10 cellular contexts compared by ENCODE assay signal in genomic region chr6:5998741-5999687, GRCh38. TPM values are rescaled to one million over a fixed set of nuclear protein-coding genes. Genes with fewer than 3 reads are reported as not detected.
A peak's percentile ranks its signal among the peaks of the same experiment; 100 is the strongest.
DNase-seq lines count a peak whose midpoint lies in the region; ATAC-seq and TF ChIP-seq lines count a peak whose summit lies in the region.
"Had no signal": no experiment of that assay in that cellular context is flagged by ENCODE, and none has a peak within 500 bp of the region (broad histone marks: within the 10 kb centered on the region; RNA-seq: fewer than 3 reads in every experiment).

No MANE protein-coding gene starts in this region.

- DNase-seq in GM06990 (ENCODE audit: extremely low read depth, insufficient read length) (no peak), right atrium auricular region (ENCODE audit: low spot score) (no peak), gastrocnemius medialis (no peak), SIG-M5 (lab: John Stamatoyannopoulos, UW) (no peak), SKM-1 treated with dmso at 0.1 percent for 144 hours (lab: John Stamatoyannopoulos, UW; ENCODE audit: unreplicated experiment) (no peak)
- no peak for DNase-seq in activated CD4-positive, alpha-beta memory T cell treated with anti-CD3 and anti-CD28 coated beads, Interleukin-2, amount 10 ng/mL, durations not matched to agents 7 days and 5 days
- no peak for DNase-seq in stimulated activated CD4-positive, alpha-beta T cell treated with anti-CD3 and anti-CD28 coated beads, Interleukin-2, amount 100 ng/mL, for 24 hours
- DNase-seq: kidney glomerular epithelial cell, NCI-H2107 had no signal

- peak overlapping the region; percentile 38 for H3K4me3 Mint-ChIP-seq in activated CD4-positive, alpha-beta memory T cell treated with anti-CD3 and anti-CD28 coated beads, Interleukin-2, amount 10 ng/mL, durations not matched to agents 7 days and 5 days

- H3K36me3 ChIP-seq in GM06990 (ENCODE audit: control insufficient read depth, insufficient read depth, low read length) (no peaks in the 10 kb centered on the region; the same call in 1 of the 2 replicates), right atrium auricular region (no peaks in the 10 kb centered on the region), gastrocnemius medialis (no peaks in the 10 kb centered on the region)

- no peaks in the 10 kb centered on the region for H3K9me3 ChIP-seq in right atrium auricular region
- H3K9me3 ChIP-seq in gastrocnemius medialis: no peaks in the 10 kb centered on the region

- ATAC-seq in gastrocnemius medialis (no peak), HG03460 (IDR thresholded peaks at IDR 0.05; ENCODE audit: unreplicated experiment) (no peak)

- H3K27ac ChIP-seq in right atrium auricular region (peak overlapping the region; percentile 53 to 58), gastrocnemius medialis (peak overlapping the region; percentile 1 to 74 (median 68))

- TF ChIP-seq POLR2A in gastrocnemius medialis (IDR thresholded peaks at IDR 0.05): no peak

- peaks cover 69% of the 10 kb centered on the region for H3K4me1 Mint-ChIP-seq in activated CD4-positive, alpha-beta memory T cell treated with anti-CD3 and anti-CD28 coated beads, Interleukin-2, amount 10 ng/mL, durations not matched to agents 7 days and 5 days

- H3K27me3 Mint-ChIP-seq in activated CD4-positive, alpha-beta memory T cell treated with anti-CD3 and anti-CD28 coated beads, Interleukin-2, amount 10 ng/mL, durations not matched to agents 7 days and 5 days: peaks cover 90% of the 10 kb centered on the region

- POLR2A ChIA-PET in activated CD4-positive, alpha-beta memory T cell treated with anti-CD3 and anti-CD28 coated beads, Interleukin-2, amount 10 ng/mL, durations not matched to agents 7 days and 5 days (lab: Charles Lee): interaction anchor here (2.0 to 2.3 kb wide), 2 partner anchors 9 kb away, joined by 4 to 6 read pairs; no protein-coding TSS in a partner anchor

- peaks cover 0 to 51% of the 10 kb centered on the region in 2 donors for H3K4me1 ChIP-seq in right atrium auricular region
- peaks cover 19 to 32% of the 10 kb centered on the region in 2 donors for H3K4me1 ChIP-seq in gastrocnemius medialis

- H3K36me3 Mint-ChIP-seq in activated CD4-positive, alpha-beta memory T cell treated with anti-CD3 and anti-CD28 coated beads, Interleukin-2, amount 10 ng/mL, durations not matched to agents 7 days and 5 days (ENCODE audit: low read depth): peaks cover 41% of the 10 kb centered on the region

- H3K27me3 ChIP-seq in GM06990 (replicated peaks; ENCODE audit: control insufficient read depth, insufficient read depth, low read length): no peaks in the 10 kb centered on the region; the same call in none of the 2 replicates
- H3K27me3 ChIP-seq in right atrium auricular region: peaks cover 76 to 79% of the 10 kb centered on the region in 2 donors
- peaks cover 90 to 100% (median 95%) of the 10 kb centered on the region in 3 donors for H3K27me3 ChIP-seq in gastrocnemius medialis

- intact Hi-C loops in gastrocnemius medialis (cut with DNase I; ENCODE audit: low total_unique reads): no loop called here

- TF ChIP-seq CTCF in GM06990 (IDR thresholded peaks at IDR 0.05; ENCODE audit: insufficient read depth, low read length, poor library complexity, severe bottlenecking) (peak; percentile 20), right atrium auricular region (IDR thresholded peaks at IDR 0.05) (peak in 1 of 2 donors; percentile 30), gastrocnemius medialis (IDR thresholded peaks at IDR 0.05 in 4 of 5, conservative IDR thresholded peaks at IDR 0.05 in 1 of 5) (peak in 1 of 5 experiments; percentile 22)

- H3K27ac Mint-ChIP-seq in activated CD4-positive, alpha-beta memory T cell treated with anti-CD3 and anti-CD28 coated beads, Interleukin-2, amount 10 ng/mL, durations not matched to agents 7 days and 5 days: peak overlapping the region; percentile 18

- CTCF ChIA-PET in activated CD4-positive, alpha-beta memory T cell treated with anti-CD3 and anti-CD28 coated beads, Interleukin-2, amount 10 ng/mL, durations not matched to agents 7 days and 5 days (lab: Charles Lee): no interaction called here

- in situ Hi-C loops in gastrocnemius medialis (cut with MboI; ENCODE audit: low sequenced_read_pairs in 4 of 4): loop anchor here in 1 of 4 donors (25.0 kb wide), 1 partner anchor 537 kb away; no protein-coding TSS in a partner anchor

- peaks cover 5% of the 10 kb centered on the region for H3K9me3 Mint-ChIP-seq in activated CD4-positive, alpha-beta memory T cell treated with anti-CD3 and anti-CD28 coated beads, Interleukin-2, amount 10 ng/mL, durations not matched to agents 7 days and 5 days

- H3K4me3 ChIP-seq in GM06990 (replicated peaks; ENCODE audit: low read depth, low read length) (no peak overlapping the region; the same call in 1 of the 2 replicates), right atrium auricular region (peak overlapping the region; percentile 5 to 34), gastrocnemius medialis (peak overlapping the region; percentile 7 to 46 (median 36))

RNA-seq across cellular contexts. Expression of gene NRN1, which starts 7.7 kb away (rescaled TPM):
- 1 to 10 TPM; 3.2 to 4.1 TPM for total RNA-seq in activated CD4-positive, alpha-beta memory T cell treated with anti-CD3 and anti-CD28 coated beads, Interleukin-2, amount 10 ng/mL, durations not matched to agents 7 days and 5 days
- 1 to 10 TPM; 6.6 to 7.5 TPM for total RNA-seq in right atrium auricular region
- total RNA-seq in gastrocnemius medialis: 1 to 10 TPM; 6.4 to 9.9 (median 6.8) TPM
